ENCODE assay signal across 18 cellular contexts in genomic region chr5:9699681-9700080, GRCh38.
DNase-seq lines count a peak whose midpoint lies in the region; ATAC-seq and TF ChIP-seq lines count a peak whose summit lies in the region.
"Had no signal": no experiment of that assay in that cellular context is flagged by ENCODE, and none has a peak within 500 bp of the region (broad histone marks: within the 10 kb centered on the region; RNA-seq: fewer than 3 reads in every experiment).

No MANE protein-coding gene starts in this region.

- H3K36me3 Mint-ChIP-seq in HFFc6 (ENCODE audit: low read depth) (no peaks in the 10 kb centered on the region), chondrocyte (ENCODE audit: low read depth) (no peaks in the 10 kb centered on the region), mesothelial cell of epicardium (no peaks in the 10 kb centered on the region)
- H3K36me3 Mint-ChIP-seq: CD8-positive, alpha-beta T cell had no signal

- H3K27me3 Mint-ChIP-seq in HFFc6 (ENCODE audit: insufficient read depth) (no peaks in the 10 kb centered on the region), chondrocyte (ENCODE audit: low read depth) (no peaks in the 10 kb centered on the region), mesothelial cell of epicardium (ENCODE audit: low read depth) (no peaks in the 10 kb centered on the region)

- intact Hi-C loops in dorsolateral prefrontal cortex (cut with DNase I) (no loop called here), posterior vena cava (cut with DNase I) (no loop called here)

- H3K4me3 Mint-ChIP-seq in HFFc6 (peak overlapping the region; percentile 81; the same call in 1 of the 2 replicates), chondrocyte (ENCODE audit: unreplicated experiment) (no peak overlapping the region), mesothelial cell of epicardium (no peak overlapping the region)
- H3K4me3 Mint-ChIP-seq: CD8-positive, alpha-beta T cell had no signal

- no peaks in the 10 kb centered on the region for H3K27me3 ChIP-seq in dorsolateral prefrontal cortex
- H3K27me3 ChIP-seq: Peyer's patch had no signal

- DNase-seq in HFFc6 (peak; percentile 33), chondrocyte (ENCODE audit: low spot score) (no peak), mesothelial cell of epicardium (ENCODE audit: low spot score in 2 of 2, unreplicated experiment in 2 of 2) (no peak), dorsolateral prefrontal cortex (no peak), NAMALWA (ENCODE audit: low spot score) (no peak), posterior vena cava (ENCODE audit: low spot score) (no peak)
- DNase-seq: ACHN; AML-193; C1 segment of cervical spinal cord; CD8-positive, alpha-beta T cell; Kasumi-1; NCI-H1417; NCI-H1694 treated with DMSO at 0.1 percent for 48 hours; NCI-H2081 treated with DMSO at 0.1 percent for 48 hours; NCI-H2171 treated with DMSO at 0.1 percent for 48 hours; NCI-H526; Peyer's patch had no signal

- H3K4me1 Mint-ChIP-seq in HFFc6 (ENCODE audit: low read depth) (peaks cover 54% of the 10 kb centered on the region), chondrocyte (ENCODE audit: low read depth) (peaks cover 62% of the 10 kb centered on the region), mesothelial cell of epicardium (peaks cover 46% of the 10 kb centered on the region)

- H3K4me3 ChIP-seq in dorsolateral prefrontal cortex: no peak overlapping the region
- H3K4me3 ChIP-seq: Peyer's patch had no signal

- H3K9me3 Mint-ChIP-seq in HFFc6: no peaks in the 10 kb centered on the region
- H3K9me3 Mint-ChIP-seq in chondrocyte (ENCODE audit: low read depth): no peaks in the 10 kb centered on the region
- no peaks in the 10 kb centered on the region for H3K9me3 Mint-ChIP-seq in mesothelial cell of epicardium

- peak overlapping the region; percentile 83 for H3K27ac Mint-ChIP-seq in HFFc6
- H3K27ac Mint-ChIP-seq in chondrocyte (ENCODE audit: unreplicated experiment): peak overlapping the region; percentile 84
- H3K27ac Mint-ChIP-seq in mesothelial cell of epicardium: peak overlapping the region; percentile 59
- H3K27ac Mint-ChIP-seq: CD8-positive, alpha-beta T cell had no signal

- H3K27ac ChIP-seq in dorsolateral prefrontal cortex: no peak overlapping the region
- H3K27ac ChIP-seq: Peyer's patch had no signal

- ATAC-seq in HG03439 (IDR thresholded peaks at IDR 0.05; ENCODE audit: unreplicated experiment): no peak
- ATAC-seq: CD8-positive, alpha-beta T cell had no signal

- TF ChIP-seq CTCF in HFFc6 (IDR thresholded peaks at IDR 0.05) (no peak), chondrocyte (IDR thresholded peaks at IDR 0.05) (no peak), mesothelial cell of epicardium (IDR thresholded peaks at IDR 0.05; ENCODE audit: unreplicated experiment) (no peak), dorsolateral prefrontal cortex (IDR thresholded peaks at IDR 0.05 in 54 of 56, conservative IDR thresholded peaks at IDR 0.05 in 2 of 56; ENCODE audit: low read depth in 1 of 56, partially characterized antibody in 56 of 56) (no peak)
